In genomic region chr16:72876221-72876620, GRCh38 we compare ENCODE assay signal across 9 cellular contexts.
A peak's percentile ranks its signal among the peaks of the same experiment; 100 is the strongest.
DNase-seq lines count a peak whose midpoint lies in the region; ATAC-seq and TF ChIP-seq lines count a peak whose summit lies in the region.
"Had no signal": no experiment of that assay in that cellular context is flagged by ENCODE, and none has a peak within 500 bp of the region (broad histone marks: within the 10 kb centered on the region; RNA-seq: fewer than 3 reads in every experiment).

No MANE protein-coding gene starts in this region.

- WGBS in lung, 2 donors = 14 to 34% methylated on average over 8 of the region's 8 CpGs

- H3K9me3 ChIP-seq in lung (ENCODE audit: control insufficient read depth in 2 of 2, insufficient read depth in 1 of 2, low read length in 1 of 2) = no peaks in the 10 kb centered on the region
- H3K9me3 ChIP-seq: pancreas had no signal

- H3K27me3 Mint-ChIP-seq in activated naive CD8-positive, alpha-beta T cell treated with anti-CD3 and anti-CD28 coated beads for 36 hours = peaks cover 6% of the 10 kb centered on the region
- peaks cover 0 to 10% (median 3%) of the 10 kb centered on the region in 5 donors for H3K27me3 Mint-ChIP-seq in naive thymus-derived CD8-positive, alpha-beta T cell

- peaks cover 0 to 1% of the 10 kb centered on the region in 2 donors for H3K36me3 ChIP-seq in lung (ENCODE audit: control insufficient read depth in 2 of 2, insufficient read depth in 2 of 2, low read length in 2 of 2)
- H3K36me3 ChIP-seq: pancreas had no signal

- DNase-seq in AG09309 (ENCODE audit: low read depth) = peak; percentile 81
- DNase-seq in HCEC 1CT = peak; percentile 54
- peak; percentile 39 for DNase-seq in activated naive CD8-positive, alpha-beta T cell treated with anti-CD3 and anti-CD28 coated beads for 36 hours
- no peak for DNase-seq in lung (ENCODE audit: low spot score)
- no peak for DNase-seq in naive thymus-derived CD8-positive, alpha-beta T cell
- DNase-seq in NCI-H1694 treated with DMSO at 0.1 percent for 48 hours (lab: John Stamatoyannopoulos, UW) = no peak
- DNase-seq in ecto neural progenitor cell (ENCODE audit: low spot score) = no peak
- no peak for DNase-seq in NCI-H2227 (lab: John Stamatoyannopoulos, UW; ENCODE audit: unreplicated experiment)

- ATAC-seq in lung (ENCODE audit: insufficient read depth, low FRiP score) = peak; percentile 32
- no peak for ATAC-seq in naive thymus-derived CD8-positive, alpha-beta T cell

- no peaks in the 10 kb centered on the region for H3K27me3 ChIP-seq in lung (ENCODE audit: control insufficient read depth, insufficient read depth)
- H3K27me3 ChIP-seq: pancreas had no signal

- H3K4me1 ChIP-seq in lung (ENCODE audit: control insufficient read depth in 2 of 2, insufficient read depth in 2 of 2, low read length in 2 of 2) = peaks cover 7 to 15% of the 10 kb centered on the region in 2 donors
- H3K4me1 ChIP-seq: pancreas had no signal

- no peak overlapping the region for H3K27ac ChIP-seq in lung (ENCODE audit: low read depth in 1 of 2, low read length in 1 of 2)
- H3K27ac ChIP-seq: pancreas had no signal

- H3K36me3 Mint-ChIP-seq in activated naive CD8-positive, alpha-beta T cell treated with anti-CD3 and anti-CD28 coated beads for 36 hours = no peaks in the 10 kb centered on the region
- no peaks in the 10 kb centered on the region for H3K36me3 Mint-ChIP-seq in naive thymus-derived CD8-positive, alpha-beta T cell

- no peak overlapping the region for H3K4me3 Mint-ChIP-seq in activated naive CD8-positive, alpha-beta T cell treated with anti-CD3 and anti-CD28 coated beads for 36 hours
- H3K4me3 Mint-ChIP-seq in naive thymus-derived CD8-positive, alpha-beta T cell = no peak overlapping the region

- H3K4me3 ChIP-seq in AG09309 (ENCODE audit: control insufficient read depth, low read depth, low read length) (no peak overlapping the region), lung (no peak overlapping the region)
- H3K4me3 ChIP-seq: pancreas had no signal

- peaks cover 1% of the 10 kb centered on the region for H3K9me3 Mint-ChIP-seq in activated naive CD8-positive, alpha-beta T cell treated with anti-CD3 and anti-CD28 coated beads for 36 hours
- no peaks in the 10 kb centered on the region for H3K9me3 Mint-ChIP-seq in naive thymus-derived CD8-positive, alpha-beta T cell

- H3K27ac Mint-ChIP-seq in activated naive CD8-positive, alpha-beta T cell treated with anti-CD3 and anti-CD28 coated beads for 36 hours = peak overlapping the region; percentile 20
- no peak overlapping the region for H3K27ac Mint-ChIP-seq in naive thymus-derived CD8-positive, alpha-beta T cell

- H3K4me1 Mint-ChIP-seq in activated naive CD8-positive, alpha-beta T cell treated with anti-CD3 and anti-CD28 coated beads for 36 hours = peaks cover 15% of the 10 kb centered on the region
- peaks cover 0 to 20% (median 4%) of the 10 kb centered on the region in 4 donors for H3K4me1 Mint-ChIP-seq in naive thymus-derived CD8-positive, alpha-beta T cell

- no peak for TF ChIP-seq CTCF in AG09309 (IDR thresholded peaks at IDR 0.05; ENCODE audit: control insufficient read depth, insufficient read depth, low read depth, low read length, missing control alignments)
- no peak for TF ChIP-seq CTCF in lung (IDR thresholded peaks at IDR 0.05; ENCODE audit: control extremely low read depth, extremely low read depth)

- POLR2A ChIA-PET in naive thymus-derived CD8-positive, alpha-beta T cell (lab: Charles Lee) = no interaction called here

Comparison
In these comparisons a context has a peak if more than half of its experiments do, and no peak if none do; other contexts are left out.
1. DNase-seq: peak in AG09309 (single experiment), HCEC 1CT (single experiment) and activated naive CD8-positive, alpha-beta T cell treated with anti-CD3 and anti-CD28 coated beads for 36 hours (single experiment); none in lung (single experiment), naive thymus-derived CD8-positive, alpha-beta T cell (0 of 10), NCI-H1694 treated with DMSO at 0.1 percent for 48 hours (single experiment), ecto neural progenitor cell (single experiment) and NCI-H2227 (single experiment).